ENCODE assay signal across 1 cellular context in genomic region chr16:30521873-30522641, GRCh38.
TF ChIP-seq lines count a peak whose summit lies in the region.

No MANE protein-coding gene starts in this region.

TF ChIP-seq in HepG2, 621 proteins besides CTCF, POLR2A, EP300 and RAD21 (continued from another document and continues in another):
- no peak for TF ChIP-seq ZNF503 (CRISPR knock-in tag; IDR thresholded peaks at IDR 0.05)
- TF ChIP-seq SP4 (CRISPR knock-in tag; IDR thresholded peaks at IDR 0.05), result peak; percentile 12; the same call in 1 of the 2 replicates
- TF ChIP-seq, protein P1, sequence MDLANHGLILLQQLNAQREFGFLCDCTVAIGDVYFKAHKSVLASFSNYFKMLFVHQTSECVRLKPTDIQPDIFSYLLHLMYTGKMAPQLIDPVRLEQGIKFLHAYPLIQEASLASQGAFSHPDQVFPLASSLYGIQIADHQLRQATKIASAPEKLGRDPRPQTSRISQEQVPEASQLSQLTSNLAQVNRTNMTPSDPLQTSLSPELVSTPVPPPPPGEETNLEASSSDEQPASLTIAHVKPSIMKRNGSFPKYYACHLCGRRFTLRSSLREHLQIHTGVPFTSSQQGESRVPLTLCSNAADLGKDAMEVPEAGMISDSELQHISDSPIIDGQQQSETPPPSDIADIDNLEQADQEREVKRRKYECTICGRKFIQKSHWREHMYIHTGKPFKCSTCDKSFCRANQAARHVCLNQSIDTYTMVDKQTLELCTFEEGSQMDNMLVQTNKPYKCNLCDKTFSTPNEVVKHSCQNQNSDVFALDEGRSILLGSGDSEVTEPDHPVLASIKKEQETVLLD (CRISPR knock-in tag; IDR thresholded peaks at IDR 0.05; ENCODE audit: low read depth), result no peak
- TF ChIP-seq ZBTB44 (CRISPR knock-in tag; IDR thresholded peaks at IDR 0.05), result no peak
- TF ChIP-seq ZNF138 (CRISPR knock-in tag; IDR thresholded peaks at IDR 0.05; ENCODE audit: low read depth), result no peak
- TF ChIP-seq TBP (CRISPR knock-in tag; IDR thresholded peaks at IDR 0.05), result no peak
- TF ChIP-seq MAFG (CRISPR knock-in tag; IDR thresholded peaks at IDR 0.05), result no peak
- TF ChIP-seq ZNF83 (CRISPR knock-in tag; IDR thresholded peaks at IDR 0.05; ENCODE audit: borderline replicate concordance), result no peak
- TF ChIP-seq SIX4 (CRISPR knock-in tag; IDR thresholded peaks at IDR 0.05), result no peak
- peak; percentile 45; the same call in 1 of the 2 replicates for TF ChIP-seq HIC2 (CRISPR knock-in tag; IDR thresholded peaks at IDR 0.05; ENCODE audit: low read depth)
- TF ChIP-seq ATAD3A (CRISPR knock-in tag; IDR thresholded peaks at IDR 0.05), result no peak
- no peak for TF ChIP-seq HES4 (CRISPR knock-in tag; IDR thresholded peaks at IDR 0.05; ENCODE audit: borderline replicate concordance)
- TF ChIP-seq ZNF121 (CRISPR knock-in tag; IDR thresholded peaks at IDR 0.05), result no peak
- TF ChIP-seq ZNF652 (CRISPR knock-in tag; IDR thresholded peaks at IDR 0.05; ENCODE audit: borderline replicate concordance, low read depth), result no peak
- TF ChIP-seq ZNF33A (CRISPR knock-in tag; IDR thresholded peaks at IDR 0.05; ENCODE audit: borderline replicate concordance), result no peak
- TF ChIP-seq KDM4B (CRISPR knock-in tag; IDR thresholded peaks at IDR 0.05), result no peak
- TF ChIP-seq NFYB (CRISPR knock-in tag; IDR thresholded peaks at IDR 0.05), result no peak
- TF ChIP-seq ZNF740 (CRISPR knock-in tag; IDR thresholded peaks at IDR 0.05), result no peak
- no peak for TF ChIP-seq LCORL (IDR thresholded peaks at IDR 0.05)
- 0 out of 2 replicates have a peak, but pooled peaks have one; percentile 47 for TF ChIP-seq LCORL (CRISPR knock-in tag; IDR thresholded peaks at IDR 0.05)
- no peak for TF ChIP-seq ZNF790 (CRISPR knock-in tag; IDR thresholded peaks at IDR 0.05; ENCODE audit: borderline replicate concordance)
- no peak for TF ChIP-seq ZNF780A (CRISPR knock-in tag; IDR thresholded peaks at IDR 0.05)
- no peak for TF ChIP-seq TAF15 (IDR thresholded peaks at IDR 0.05; ENCODE audit: low read depth, low read length, poor library complexity, severe bottlenecking)
- TF ChIP-seq ZNF850 (CRISPR knock-in tag; conservative IDR thresholded peaks at IDR 0.05), result no peak
- no peak for TF ChIP-seq PHF20 (CRISPR knock-in tag; IDR thresholded peaks at IDR 0.05)
- TF ChIP-seq SP1 (IDR thresholded peaks at IDR 0.05), result no peak
- no peak for TF ChIP-seq SP1 (CRISPR knock-in tag; IDR thresholded peaks at IDR 0.05)
- TF ChIP-seq NR2C2 (CRISPR knock-in tag; IDR thresholded peaks at IDR 0.05; ENCODE audit: borderline replicate concordance), result no peak; the same call in 1 of the 2 replicates
- TF ChIP-seq, protein P2, sequence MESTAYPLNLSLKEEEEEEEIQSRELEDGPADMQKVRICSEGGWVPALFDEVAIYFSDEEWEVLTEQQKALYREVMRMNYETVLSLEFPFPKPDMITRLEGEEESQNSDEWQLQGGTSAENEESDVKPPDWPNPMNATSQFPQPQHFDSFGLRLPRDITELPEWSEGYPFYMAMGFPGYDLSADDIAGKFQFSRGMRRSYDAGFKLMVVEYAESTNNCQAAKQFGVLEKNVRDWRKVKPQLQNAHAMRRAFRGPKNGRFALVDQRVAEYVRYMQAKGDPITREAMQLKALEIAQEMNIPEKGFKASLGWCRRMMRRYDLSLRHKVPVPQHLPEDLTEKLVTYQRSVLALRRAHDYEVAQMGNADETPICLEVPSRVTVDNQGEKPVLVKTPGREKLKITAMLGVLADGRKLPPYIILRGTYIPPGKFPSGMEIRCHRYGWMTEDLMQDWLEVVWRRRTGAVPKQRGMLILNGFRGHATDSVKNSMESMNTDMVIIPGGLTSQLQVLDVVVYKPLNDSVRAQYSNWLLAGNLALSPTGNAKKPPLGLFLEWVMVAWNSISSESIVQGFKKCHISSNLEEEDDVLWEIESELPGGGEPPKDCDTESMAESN (CRISPR knock-in tag; conservative IDR thresholded peaks at IDR 0.05), result 0 out of 2 replicates have a peak, but pooled peaks have one; percentile 40
- no peak for TF ChIP-seq MAFF (IDR thresholded peaks at IDR 0.05; ENCODE audit: low read depth, low read length)
- TF ChIP-seq, protein P3, sequence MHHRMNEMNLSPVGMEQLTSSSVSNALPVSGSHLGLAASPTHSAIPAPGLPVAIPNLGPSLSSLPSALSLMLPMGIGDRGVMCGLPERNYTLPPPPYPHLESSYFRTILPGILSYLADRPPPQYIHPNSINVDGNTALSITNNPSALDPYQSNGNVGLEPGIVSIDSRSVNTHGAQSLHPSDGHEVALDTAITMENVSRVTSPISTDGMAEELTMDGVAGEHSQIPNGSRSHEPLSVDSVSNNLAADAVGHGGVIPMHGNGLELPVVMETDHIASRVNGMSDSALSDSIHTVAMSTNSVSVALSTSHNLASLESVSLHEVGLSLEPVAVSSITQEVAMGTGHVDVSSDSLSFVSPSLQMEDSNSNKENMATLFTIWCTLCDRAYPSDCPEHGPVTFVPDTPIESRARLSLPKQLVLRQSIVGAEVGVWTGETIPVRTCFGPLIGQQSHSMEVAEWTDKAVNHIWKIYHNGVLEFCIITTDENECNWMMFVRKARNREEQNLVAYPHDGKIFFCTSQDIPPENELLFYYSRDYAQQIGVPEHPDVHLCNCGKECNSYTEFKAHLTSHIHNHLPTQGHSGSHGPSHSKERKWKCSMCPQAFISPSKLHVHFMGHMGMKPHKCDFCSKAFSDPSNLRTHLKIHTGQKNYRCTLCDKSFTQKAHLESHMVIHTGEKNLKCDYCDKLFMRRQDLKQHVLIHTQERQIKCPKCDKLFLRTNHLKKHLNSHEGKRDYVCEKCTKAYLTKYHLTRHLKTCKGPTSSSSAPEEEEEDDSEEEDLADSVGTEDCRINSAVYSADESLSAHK (CRISPR knock-in tag; IDR thresholded peaks at IDR 0.05; ENCODE audit: borderline replicate concordance), result no peak
- TF ChIP-seq SIX1 (CRISPR knock-in tag; IDR thresholded peaks at IDR 0.05; ENCODE audit: borderline replicate concordance), result no peak
- no peak for TF ChIP-seq NFYC (CRISPR knock-in tag; IDR thresholded peaks at IDR 0.05)
- TF ChIP-seq ZKSCAN1 (IDR thresholded peaks at IDR 0.05; ENCODE audit: low read length), result no peak
- TF ChIP-seq MIER3 (CRISPR knock-in tag; IDR thresholded peaks at IDR 0.05; ENCODE audit: borderline replicate concordance), result peak; percentile 61; the same call in 1 of the 2 replicates
- TF ChIP-seq, protein P4, sequence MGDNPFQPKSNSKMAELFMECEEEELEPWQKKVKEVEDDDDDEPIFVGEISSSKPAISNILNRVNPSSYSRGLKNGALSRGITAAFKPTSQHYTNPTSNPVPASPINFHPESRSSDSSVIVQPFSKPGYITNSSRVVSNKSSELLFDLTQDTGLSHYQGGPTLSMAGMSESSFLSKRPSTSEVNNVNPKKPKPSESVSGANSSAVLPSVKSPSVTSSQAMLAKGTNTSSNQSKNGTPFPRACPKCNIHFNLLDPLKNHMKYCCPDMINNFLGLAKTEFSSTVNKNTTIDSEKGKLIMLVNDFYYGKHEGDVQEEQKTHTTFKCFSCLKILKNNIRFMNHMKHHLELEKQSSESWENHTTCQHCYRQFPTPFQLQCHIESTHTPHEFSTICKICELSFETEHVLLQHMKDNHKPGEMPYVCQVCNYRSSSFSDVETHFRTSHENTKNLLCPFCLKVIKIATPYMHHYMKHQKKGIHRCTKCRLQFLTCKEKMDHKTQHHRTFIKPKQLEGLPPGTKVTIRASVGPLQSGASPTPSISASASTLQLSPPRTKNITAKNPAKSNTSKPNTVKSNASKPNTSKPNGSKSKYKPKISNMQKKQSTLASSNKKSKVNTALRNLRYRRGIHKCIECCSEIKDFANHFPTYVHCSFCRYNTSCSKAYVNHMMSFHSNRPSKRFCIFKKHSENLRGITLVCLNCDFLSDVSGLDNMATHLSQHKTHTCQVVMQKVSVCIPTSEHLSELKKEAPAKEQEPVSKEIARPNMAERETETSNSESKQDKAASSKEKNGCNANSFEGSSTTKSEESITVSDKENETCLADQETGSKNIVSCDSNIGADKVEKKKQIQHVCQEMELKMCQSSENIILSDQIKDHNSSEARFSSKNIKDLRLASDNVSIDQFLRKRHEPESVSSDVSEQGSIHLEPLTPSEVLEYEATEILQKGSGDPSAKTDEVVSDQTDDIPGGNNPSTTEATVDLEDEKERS (CRISPR knock-in tag; IDR thresholded peaks at IDR 0.05), result no peak
- TF ChIP-seq, protein P5, sequence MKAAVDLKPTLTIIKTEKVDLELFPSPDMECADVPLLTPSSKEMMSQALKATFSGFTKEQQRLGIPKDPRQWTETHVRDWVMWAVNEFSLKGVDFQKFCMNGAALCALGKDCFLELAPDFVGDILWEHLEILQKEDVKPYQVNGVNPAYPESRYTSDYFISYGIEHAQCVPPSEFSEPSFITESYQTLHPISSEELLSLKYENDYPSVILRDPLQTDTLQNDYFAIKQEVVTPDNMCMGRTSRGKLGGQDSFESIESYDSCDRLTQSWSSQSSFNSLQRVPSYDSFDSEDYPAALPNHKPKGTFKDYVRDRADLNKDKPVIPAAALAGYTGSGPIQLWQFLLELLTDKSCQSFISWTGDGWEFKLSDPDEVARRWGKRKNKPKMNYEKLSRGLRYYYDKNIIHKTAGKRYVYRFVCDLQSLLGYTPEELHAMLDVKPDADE (CRISPR knock-in tag; IDR thresholded peaks at IDR 0.05), result 0 out of 2 replicates have a peak, but pooled peaks have one; percentile 62
- no peak for TF ChIP-seq ZNF678 (CRISPR knock-in tag; IDR thresholded peaks at IDR 0.05)
- peak; percentile 44; the same call in 1 of the 2 replicates for TF ChIP-seq ZBTB38 (CRISPR knock-in tag; IDR thresholded peaks at IDR 0.05)
- no peak for TF ChIP-seq ZUFSP (CRISPR knock-in tag; IDR thresholded peaks at IDR 0.05; ENCODE audit: borderline replicate concordance)
- TF ChIP-seq ZNF235 (CRISPR knock-in tag; IDR thresholded peaks at IDR 0.05; ENCODE audit: borderline replicate concordance), result 0 out of 2 replicates have a peak, but pooled peaks have one; percentile 37
- TF ChIP-seq NCOA2 (CRISPR knock-in tag; IDR thresholded peaks at IDR 0.05), result no peak
- no peak for TF ChIP-seq ZNF839 (CRISPR knock-in tag; IDR thresholded peaks at IDR 0.05; ENCODE audit: borderline replicate concordance)
- TF ChIP-seq MED8 (CRISPR knock-in tag; IDR thresholded peaks at IDR 0.05; ENCODE audit: insufficient replicate concordance), result no peak
- TF ChIP-seq RXRB (CRISPR knock-in tag; IDR thresholded peaks at IDR 0.05; ENCODE audit: borderline replicate concordance), result no peak; the same call in 1 of the 2 replicates
- no peak for TF ChIP-seq SOX13 (IDR thresholded peaks at IDR 0.05)
- TF ChIP-seq SOX13 (CRISPR knock-in tag; conservative IDR thresholded peaks at IDR 0.05 in 1 of 2, IDR thresholded peaks at IDR 0.05 in 1 of 2), result no peak; a peak in 1 of 4 replicates
- 0 out of 2 replicates have a peak, but pooled peaks have one; percentile 25 for TF ChIP-seq KMT2B (CRISPR knock-in tag; IDR thresholded peaks at IDR 0.05)
